18 cellular contexts compared by ENCODE assay signal in genomic region chr16:81127051-81127450, GRCh38. TPM values are rescaled to one million over a fixed set of nuclear protein-coding genes. Genes with fewer than 3 reads are reported as not detected.
DNase-seq lines count a peak whose midpoint lies in the region; ATAC-seq and TF ChIP-seq lines count a peak whose summit lies in the region.
"Had no signal": no experiment of that assay in that cellular context is flagged by ENCODE, and none has a peak within 500 bp of the region (broad histone marks: within the 10 kb centered on the region; RNA-seq: fewer than 3 reads in every experiment).

No MANE protein-coding gene starts in this region.

- H3K9me3 Mint-ChIP-seq in MCF 10A (ENCODE audit: unreplicated experiment): no peaks in the 10 kb centered on the region
- H3K9me3 Mint-ChIP-seq: activated naive CD8-positive, alpha-beta T cell treated with anti-CD3 and anti-CD28 coated beads, Interleukin-2, amount 10 ng/mL, durations not matched to agents 7 days and 5 days; nephron; stimulated activated naive B cell treated with anti-CD40 and anti-IgM and Interleukin-4, amounts not matched to agents 10 μg/mL and 1 μg/mL and 100 μg/mL, for 72 hours had no signal

- H3K27me3 ChIP-seq in breast epithelium: no peaks in the 10 kb centered on the region
- H3K27me3 ChIP-seq: upper lobe of right lung had no signal

- DNase-seq in MCF 10A (ENCODE audit: unreplicated experiment): peak; percentile 67
- no peak for DNase-seq in breast epithelium (ENCODE audit: low spot score in 2 of 2)
- peak; percentile 85 for DNase-seq in RPMI7951 (ENCODE audit: low read depth)
- DNase-seq in epithelial cell of prostate (ENCODE audit: low read depth, low spot score): peak; percentile 71
- DNase-seq in activated CD8-positive, alpha-beta memory T cell treated with anti-CD3 and anti-CD28 coated beads, Interleukin-2, amount 50 U/mL, for 48 hours: no peak
- no peak for DNase-seq in anterior cingulate cortex (lab: John Stamatoyannopoulos, UW)
- DNase-seq: activated CD4-positive, alpha-beta T cell treated with anti-CD3 and anti-CD28 coated beads, Interleukin-2, amount 50 U/mL, for 1 hour; activated naive CD8-positive, alpha-beta T cell treated with anti-CD3 and anti-CD28 coated beads, Interleukin-2, amount 10 ng/mL, durations not matched to agents 7 days and 5 days; activated T-cell treated with anti-CD3 and anti-CD28 coated beads, Interleukin-2, amount 50 U/mL, for 1 hour; glutamatergic neuron; NCI-H446; stimulated activated CD4-positive, alpha-beta T cell treated with anti-CD3 and anti-CD28 coated beads, Interleukin-12 subunit alpha, Interleukin-12 subunit beta, amount 100 ng/mL, for 4 hours; stimulated activated naive B cell treated with anti-CD40 and anti-IgM and Interleukin-4, amounts not matched to agents 10 μg/mL and 1 μg/mL and 100 μg/mL, for 72 hours; upper lobe of right lung had no signal

- no peak for TF ChIP-seq POLR2A in breast epithelium (IDR thresholded peaks at IDR 0.05)

- H3K27ac Mint-ChIP-seq in MCF 10A (ENCODE audit: low read depth, unreplicated experiment): no peak overlapping the region
- H3K27ac Mint-ChIP-seq: activated naive CD8-positive, alpha-beta T cell treated with anti-CD3 and anti-CD28 coated beads, Interleukin-2, amount 10 ng/mL, durations not matched to agents 7 days and 5 days; nephron; stimulated activated naive B cell treated with anti-CD40 and anti-IgM and Interleukin-4, amounts not matched to agents 10 μg/mL and 1 μg/mL and 100 μg/mL, for 72 hours had no signal

- H3K27ac ChIP-seq in breast epithelium: no peak overlapping the region
- H3K27ac ChIP-seq in epithelial cell of prostate: peak overlapping the region; percentile 20
- H3K27ac ChIP-seq: 22Rv1, upper lobe of right lung had no signal

- intact Hi-C loops in MCF 10A (cut with micrococcal nuclease) (no loop called here), breast epithelium (cut with DNase I; ENCODE audit: low total_unique reads) (no loop called here)

- CTCF ChIA-PET in MCF 10A (lab: Yijun Ruan, JAX): interaction anchor here (0.7 to 1.1 kb wide), 2 partner anchors 92 to 133 kb away, joined by 3 read pairs; no protein-coding TSS in a partner anchor

- ATAC-seq in HG03175 (IDR thresholded peaks at IDR 0.05; ENCODE audit: unreplicated experiment) (no peak), HG03108 (IDR thresholded peaks at IDR 0.05; ENCODE audit: unreplicated experiment) (no peak)
- ATAC-seq: stimulated activated naive B cell treated with anti-CD40 and anti-IgM and Interleukin-4, amounts not matched to agents 10 μg/mL and 1 μg/mL and 100 μg/mL, for 72 hours; upper lobe of right lung had no signal

- no peak overlapping the region for H3K4me3 Mint-ChIP-seq in MCF 10A (ENCODE audit: unreplicated experiment)
- H3K4me3 Mint-ChIP-seq: activated naive CD8-positive, alpha-beta T cell treated with anti-CD3 and anti-CD28 coated beads, Interleukin-2, amount 10 ng/mL, durations not matched to agents 7 days and 5 days; nephron; stimulated activated naive B cell treated with anti-CD40 and anti-IgM and Interleukin-4, amounts not matched to agents 10 μg/mL and 1 μg/mL and 100 μg/mL, for 72 hours had no signal

- TF ChIP-seq CTCF in MCF 10A (IDR thresholded peaks at IDR 0.05; ENCODE audit: unreplicated experiment): no peak
- no peak for TF ChIP-seq CTCF in breast epithelium (IDR thresholded peaks at IDR 0.05)

- POLR2A ChIA-PET in MCF 10A (lab: Yijun Ruan, JAX): no interaction called here

- H3K9me3 ChIP-seq in breast epithelium: no peaks in the 10 kb centered on the region
- H3K9me3 ChIP-seq: upper lobe of right lung had no signal

- peaks cover 7% of the 10 kb centered on the region for H3K4me1 Mint-ChIP-seq in MCF 10A (ENCODE audit: insufficient read depth, unreplicated experiment)
- H3K4me1 Mint-ChIP-seq: activated naive CD8-positive, alpha-beta T cell treated with anti-CD3 and anti-CD28 coated beads, Interleukin-2, amount 10 ng/mL, durations not matched to agents 7 days and 5 days; nephron; stimulated activated naive B cell treated with anti-CD40 and anti-IgM and Interleukin-4, amounts not matched to agents 10 μg/mL and 1 μg/mL and 100 μg/mL, for 72 hours had no signal

- H3K36me3 Mint-ChIP-seq in MCF 10A (ENCODE audit: insufficient read depth, unreplicated experiment): no peaks in the 10 kb centered on the region
- H3K36me3 Mint-ChIP-seq: activated naive CD8-positive, alpha-beta T cell treated with anti-CD3 and anti-CD28 coated beads, Interleukin-2, amount 10 ng/mL, durations not matched to agents 7 days and 5 days; stimulated activated naive B cell treated with anti-CD40 and anti-IgM and Interleukin-4, amounts not matched to agents 10 μg/mL and 1 μg/mL and 100 μg/mL, for 72 hours had no signal

- H3K36me3 ChIP-seq in breast epithelium: no peaks in the 10 kb centered on the region
- H3K36me3 ChIP-seq: upper lobe of right lung had no signal

- no peak overlapping the region for H3K4me3 ChIP-seq in breast epithelium
- H3K4me3 ChIP-seq: upper lobe of right lung had no signal

- H3K4me1 ChIP-seq in breast epithelium: no peaks in the 10 kb centered on the region
- H3K4me1 ChIP-seq: upper lobe of right lung had no signal

- H3K27me3 Mint-ChIP-seq in MCF 10A (ENCODE audit: insufficient read depth, unreplicated experiment): no peaks in the 10 kb centered on the region

- no TSS peak for BruUV-seq in MCF 10A (replicated peaks; lab: Mats Ljungman, UMichigan)

RNA-seq across cellular contexts. Expression of gene GCSH, which starts 30.9 kb away (rescaled TPM):
- total RNA-seq in MCF 10A (2022): 68.4 and 70.8 TPM in 2 replicates
- 10 to 100 TPM; 19.9 to 22.1 (median 21.0) TPM for total RNA-seq in breast epithelium
- total RNA-seq in RPMI7951 (2014; rRNA removed; shearing (Covaris generic)): 56.9 and 61.9 TPM in 2 replicates

RNA-seq across cellular contexts. Expression of gene C16orf46, which starts 50.0 kb away (rescaled TPM):
- 0.66 and 3.8 TPM in 2 replicates for total RNA-seq in MCF 10A (2022)
- 1 to 10 TPM in 2 of 3 donors, under 1 TPM in 1; 0.64 to 4.3 (median 3.4) TPM for total RNA-seq in breast epithelium
- total RNA-seq in RPMI7951 (2014; rRNA removed; shearing (Covaris generic)): 0.60 and 4.1 TPM in 2 replicates

Comparison
In these comparisons a context has a peak if more than half of its experiments do, and no peak if none do; other contexts are left out.
1. DNase-seq: peak in MCF 10A (single experiment), RPMI7951 (single experiment) and epithelial cell of prostate (single experiment); none in breast epithelium (0 of 2), activated CD8-positive, alpha-beta memory T cell treated with anti-CD3 and anti-CD28 coated beads, Interleukin-2, amount 50 U/mL, for 48 hours (single experiment) and anterior cingulate cortex (0 of 58).